8 cellular contexts compared by ENCODE assay signal in the genomic region with DNA sequence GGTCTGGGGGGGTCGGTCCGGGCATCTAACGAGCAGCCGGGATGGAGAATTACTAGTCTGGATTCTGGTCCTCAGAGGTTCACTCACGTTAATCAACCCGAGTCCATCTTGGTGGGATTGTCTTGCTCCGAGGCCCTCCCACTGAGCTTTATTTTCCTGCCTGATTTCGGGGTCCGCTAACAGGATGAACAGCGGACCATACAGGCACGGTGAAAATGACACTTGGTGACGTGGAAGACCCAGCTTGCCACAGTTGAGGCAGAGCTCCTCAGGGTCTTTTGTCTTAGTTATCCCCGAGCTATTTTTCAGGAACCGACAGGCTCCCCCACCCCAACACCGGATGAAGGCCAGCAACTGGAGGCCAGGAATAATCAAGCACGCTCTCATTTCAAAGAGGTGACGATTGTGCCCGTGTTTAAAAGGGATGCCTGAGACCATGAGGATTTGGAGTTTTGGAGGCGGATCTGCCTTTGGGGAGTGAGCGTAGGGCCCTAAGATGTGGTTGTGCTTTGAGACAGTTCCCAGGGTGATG. TPM values are rescaled to one million over a fixed set of nuclear protein-coding genes. Genes with fewer than 3 reads are reported as not detected.
DNase-seq lines count a peak whose midpoint lies in the region; ATAC-seq and TF ChIP-seq lines count a peak whose summit lies in the region.

No MANE protein-coding gene starts in this region.

- WGBS in tibial nerve, 2 donors = 16 to 17% methylated on average over 20 of the region's 20 CpGs

- TF ChIP-seq POLR2A in tibial nerve (IDR thresholded peaks at IDR 0.05) = no peak

- peaks cover 0 to 7% (median 0%) of the 10 kb centered on the region in 4 donors for H3K9me3 ChIP-seq in tibial nerve

- in situ Hi-C loops in GM13977 (cut with MboI; ENCODE audit: low pct_unique_long_range_greater_than_20kb, low sequenced_read_pairs, unreplicated experiment) = no loop called here

- DNase-seq in HuH-7 (ENCODE audit: low spot score) (peak; percentile 22), dorsolateral prefrontal cortex (peak in 5 of 10 donors; percentile 4 to 47 (median 27)), medulla oblongata (ENCODE audit: extremely low spot score) (peak; percentile 58), tibial nerve (ENCODE audit: low spot score in 2 of 2) (no peak), GM13977 (ENCODE audit: low spot score) (no peak), GOT3 (lab: John Stamatoyannopoulos, UW) (no peak)

- TF ChIP-seq CTCF in dorsolateral prefrontal cortex (IDR thresholded peaks at IDR 0.05 in 54 of 56, conservative IDR thresholded peaks at IDR 0.05 in 2 of 56; ENCODE audit: low read depth in 1 of 56, partially characterized antibody in 56 of 56) (peak in 1 of 56 donors; percentile 10), tibial nerve (IDR thresholded peaks at IDR 0.05) (no peak), GM13977 (IDR thresholded peaks at IDR 0.05; ENCODE audit: extremely low read depth, insufficient read depth, missing control alignments) (no peak)

- H3K4me1 ChIP-seq in tibial nerve = peaks cover 0 to 7% (median 3%) of the 10 kb centered on the region in 4 donors

- intact Hi-C loops in dorsolateral prefrontal cortex (cut with DNase I) = loop anchor here (1.0 to 10.0 kb wide), 6 partner anchors 17 to 299 kb away; a partner anchor contains a TSS

- no peak for TF ChIP-seq EP300 in tibial nerve (IDR thresholded peaks at IDR 0.05)

- H3K27ac ChIP-seq in dorsolateral prefrontal cortex (peak overlapping the region; percentile 13 to 98 (median 90)), tibial nerve (peak overlapping the region; percentile 67 to 91 (median 79))

- H3K27me3 ChIP-seq in dorsolateral prefrontal cortex (no peaks in the 10 kb centered on the region), tibial nerve (no peaks in the 10 kb centered on the region)

- no peaks in the 10 kb centered on the region for H3K36me3 ChIP-seq in tibial nerve

- H3K4me3 ChIP-seq in dorsolateral prefrontal cortex (peak overlapping the region; percentile 52 to 88 (median 73)), tibial nerve (peak overlapping the region; percentile 39 to 58 (median 47))

- ATAC-seq in GM18498 (IDR thresholded peaks at IDR 0.05; ENCODE audit: unreplicated experiment) = peak; percentile 12
- ATAC-seq in GM21381 (IDR thresholded peaks at IDR 0.05; ENCODE audit: unreplicated experiment) = no peak

RNA-seq across cellular contexts. Expression of a gene that starts 0.5 kb away (rescaled TPM):
- total RNA-seq in dorsolateral prefrontal cortex = 1 to 10 TPM in 50 of 120 experiments, under 1 TPM in 67, not detected in 3; 0.21 to 4.2 (median 0.92) TPM
- total RNA-seq in tibial nerve = under 1 TPM in 3 of 4 donors, not detected in 1; 0.39 to 0.44 (median 0.42) TPM

RNA-seq across cellular contexts. Expression of a gene that starts 45.2 kb away (rescaled TPM):
- total RNA-seq in dorsolateral prefrontal cortex = 100 to 1,000 TPM in 18 of 120 experiments, 10 to 100 TPM in 102; 49.1 to 122 (median 85.7) TPM
- total RNA-seq in tibial nerve = 10 to 100 TPM; 46.7 to 58.8 (median 52.2) TPM

Comparison
In these comparisons a context has a peak if more than half of its experiments do, and no peak if none do; other contexts are left out.
1. DNase-seq: peak in HuH-7 (single experiment) and medulla oblongata (single experiment); none in tibial nerve (0 of 2), GM13977 (single experiment) and GOT3 (single experiment).